In the genomic region with DNA sequence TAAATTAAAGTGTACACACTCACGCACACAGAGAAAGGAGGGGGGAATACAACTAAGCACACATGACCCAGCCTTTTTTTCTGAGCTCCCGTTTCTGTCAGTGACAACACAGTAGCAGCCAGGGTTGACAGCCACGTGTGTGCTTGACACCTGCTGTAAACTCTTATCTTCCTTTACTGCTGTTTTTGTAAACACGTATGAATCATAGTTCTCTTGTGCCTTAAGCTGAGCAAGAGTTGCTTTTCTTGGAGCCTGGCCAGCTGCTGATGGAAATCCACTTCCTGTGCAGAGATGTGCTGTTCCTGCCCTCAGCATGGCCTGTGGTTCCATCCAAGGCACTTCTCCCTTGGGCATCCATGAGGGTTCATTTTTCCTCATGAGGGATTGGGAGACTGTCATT, we compare ENCODE assay signal across 15 cellular contexts.
A peak's percentile ranks its signal among the peaks of the same experiment; 100 is the strongest.
DNase-seq lines count a peak whose midpoint lies in the region; ATAC-seq and TF ChIP-seq lines count a peak whose summit lies in the region.
"Had no signal": no experiment of that assay in that cellular context is flagged by ENCODE, and none has a peak within 500 bp of the region (broad histone marks: within the 10 kb centered on the region; RNA-seq: fewer than 3 reads in every experiment).

No MANE protein-coding gene starts in this region.

- peaks cover 6% of the 10 kb centered on the region; the same call in 1 of the 2 replicates for H3K9me3 ChIP-seq in BLaER1
- no peaks in the 10 kb centered on the region for H3K9me3 ChIP-seq in hepatocyte (ENCODE audit: low read depth)

- 76% methylated on average over 4 of the region's 4 CpGs for WGBS in hepatocyte (ENCODE audit: low lambda C conversion rate, missing lambda C conversion rate)

- H3K9ac ChIP-seq in BLaER1: no peak overlapping the region

- TF ChIP-seq CTCF in hepatocyte (IDR thresholded peaks at IDR 0.05; ENCODE audit: poor library complexity): no peak

- H3K4me2 ChIP-seq in BLaER1 (peak overlapping the region; percentile 62), hepatocyte (no peak overlapping the region)

- H3K27me3 ChIP-seq in BLaER1: no peaks in the 10 kb centered on the region
- H3K27me3 ChIP-seq in hepatocyte: no peaks in the 10 kb centered on the region
- H3K27me3 ChIP-seq: cardiac muscle cell had no signal

- H2AFZ ChIP-seq in hepatocyte: no peak overlapping the region

- H3K79me2 ChIP-seq in hepatocyte: no peaks in the 10 kb centered on the region

- H3K27ac ChIP-seq in BLaER1 (no peak overlapping the region), hepatocyte (no peak overlapping the region)
- H3K27ac ChIP-seq: cardiac muscle cell had no signal

- DNase-seq in NCI-H1092 (lab: John Stamatoyannopoulos, UW) (peak; percentile 91), NCI-H460 (ENCODE audit: extremely low read depth, low read depth) (peak; percentile 5), astrocyte of the hippocampus (ENCODE audit: low read depth, low spot score) (peak; percentile 22), hepatocyte (ENCODE audit: low spot score) (no peak), MV-4-11 (lab: John Stamatoyannopoulos, UW) (no peak)
- no peak for DNase-seq in activated naive CD4-positive, alpha-beta T cell (lab: John Stamatoyannopoulos, UW)
- DNase-seq: ACHN; activated CD8-positive, alpha-beta memory T cell treated with anti-CD3 and anti-CD28 coated beads for 24 hours; activated naive CD4-positive, alpha-beta T cell treated with Interleukin-2 at 50 U/mL for 16 hours; islet precursor cell; NCI-H446; SIG-M5 had no signal

- no peaks in the 10 kb centered on the region for H3K9me2 ChIP-seq in hepatocyte (replicated peaks; ENCODE audit: insufficient read depth)

- H3K4me1 ChIP-seq in BLaER1 (peaks cover 32% of the 10 kb centered on the region), hepatocyte (ENCODE audit: insufficient read depth) (no peaks in the 10 kb centered on the region)

- no peak overlapping the region for H3K4me3 ChIP-seq in BLaER1
- no peak overlapping the region for H3K4me3 ChIP-seq in hepatocyte
- H3K4me3 ChIP-seq: cardiac muscle cell had no signal

- no peak for ATAC-seq in GM21515 (IDR thresholded peaks at IDR 0.05; ENCODE audit: unreplicated experiment)

- no peaks in the 10 kb centered on the region for H4K20me1 ChIP-seq in BLaER1
- no peaks in the 10 kb centered on the region for H4K20me1 ChIP-seq in hepatocyte (ENCODE audit: insufficient read depth, poor library complexity, severe bottlenecking)

- H3K36me3 ChIP-seq in BLaER1 (no peaks in the 10 kb centered on the region), hepatocyte (replicated peaks; ENCODE audit: insufficient read depth, low read depth) (no peaks in the 10 kb centered on the region)
- H3K36me3 ChIP-seq: cardiac muscle cell had no signal

Comparison
In these comparisons a context has a peak if more than half of its experiments do, and no peak if none do; other contexts are left out.
1. DNase-seq: peak in NCI-H1092 (single experiment), NCI-H460 (single experiment) and astrocyte of the hippocampus (single experiment); none in hepatocyte (single experiment), MV-4-11 (single experiment) and activated naive CD4-positive, alpha-beta T cell (0 of 4).